ENCODE assay signal across 8 cellular contexts in the genomic region with DNA sequence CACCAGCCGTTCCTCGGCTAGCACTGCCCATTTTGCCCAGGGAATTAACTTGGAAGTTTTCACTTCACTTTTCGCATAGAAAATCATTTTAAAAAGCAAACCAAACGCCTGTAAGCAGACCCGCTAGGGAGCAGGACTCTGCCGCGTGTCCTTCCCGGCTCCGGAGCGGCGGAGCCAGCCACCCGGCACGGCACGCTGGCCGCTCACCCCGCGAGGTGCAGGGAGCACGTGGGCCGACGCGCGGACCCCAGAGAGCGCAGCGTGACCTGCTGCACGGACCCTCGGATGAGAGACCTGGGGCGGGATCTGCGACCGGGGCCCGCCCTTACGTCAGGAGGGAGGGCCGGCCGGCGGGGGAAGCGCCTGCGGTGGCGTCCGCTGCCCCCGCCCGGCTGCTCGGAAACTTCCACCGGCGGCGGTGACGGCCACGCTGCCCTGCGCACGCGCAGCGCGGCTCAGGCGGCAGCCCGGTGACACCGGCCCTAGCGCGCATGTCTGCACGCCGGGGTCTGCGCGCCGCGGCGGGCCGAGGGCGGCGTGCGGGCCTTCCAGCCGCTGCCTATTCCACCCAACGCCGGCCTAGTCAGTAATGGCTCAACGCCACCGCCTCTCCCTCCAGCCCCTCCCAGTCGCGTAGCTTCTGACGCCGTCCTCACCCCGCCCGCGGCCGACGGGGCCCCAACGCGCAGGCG. TPM values are rescaled to one million over a fixed set of nuclear protein-coding genes. Genes with fewer than 3 reads are reported as not detected.
A peak's percentile ranks its signal among the peaks of the same experiment; 100 is the strongest.
DNase-seq lines count a peak whose midpoint lies in the region; ATAC-seq and TF ChIP-seq lines count a peak whose summit lies in the region.

No MANE protein-coding gene starts in this region.

- H3K4me3 ChIP-seq in HUES6 (ENCODE audit: low read depth, low read length): peak overlapping the region; percentile 86
- peak overlapping the region; percentile 71 for H3K4me3 ChIP-seq in OCI-LY7 (ENCODE audit: low read depth, low read length, poor library complexity, severe bottlenecking)
- peak overlapping the region; percentile 86 for H3K4me3 ChIP-seq in epithelial cell of proximal tubule (ENCODE audit: low read depth, low read length)
- H3K4me3 ChIP-seq in mucosa of stomach (ENCODE audit: low read length): peak overlapping the region; percentile 74

- peak overlapping the region; percentile 95 for H3K4me2 ChIP-seq in OCI-LY7 (ENCODE audit: low read length)

- H3K79me2 ChIP-seq in OCI-LY7 (ENCODE audit: insufficient read depth, low read depth, low read length): peaks cover 32% of the 10 kb centered on the region

- ATAC-seq in GM21526 (IDR thresholded peaks at IDR 0.05; ENCODE audit: low FRiP score, unreplicated experiment): peak; percentile 59

- peak; percentile 99 for DNase-seq in DMS 273 (lab: John Stamatoyannopoulos, UW; ENCODE audit: unreplicated experiment)
- peak; percentile 96 for DNase-seq in OCI-LY7 (ENCODE audit: low spot score)
- DNase-seq in activated T-cell treated with anti-CD3 and anti-CD28 coated beads for 48 hours (ENCODE audit: low read depth): peak; percentile 96
- no peak for DNase-seq in epithelial cell of proximal tubule (ENCODE audit: low read depth)
- peak; percentile 92 for DNase-seq in stimulated activated CD8-positive, alpha-beta memory T cell treated with anti-CD3 and anti-CD28 coated beads, Interleukin-7, amount 100 ng/mL, for 24 hours (ENCODE audit: low read depth)

- H3K36me3 ChIP-seq in HUES6 (ENCODE audit: control insufficient read depth, insufficient read depth, low read length) (no peaks in the 10 kb centered on the region), OCI-LY7 (ENCODE audit: insufficient read depth, low read length) (peaks cover 24% of the 10 kb centered on the region), mucosa of stomach (ENCODE audit: control insufficient read depth, insufficient read depth, low read length) (no peaks in the 10 kb centered on the region)

- H3K9ac ChIP-seq in HUES6 (ENCODE audit: low read length) (peak overlapping the region; percentile 80), mucosa of stomach (ENCODE audit: low read length) (peak overlapping the region; percentile 63)

- H3K27me3 ChIP-seq in HUES6 (ENCODE audit: control insufficient read depth, insufficient read depth, low read length): peaks cover 16% of the 10 kb centered on the region; the same call in 1 of the 2 replicates
- H3K27me3 ChIP-seq in mucosa of stomach (ENCODE audit: control insufficient read depth, insufficient read depth, low read length): no peaks in the 10 kb centered on the region

- peak overlapping the region; percentile 56 for H2AFZ ChIP-seq in OCI-LY7 (ENCODE audit: low read length)

- peaks cover 23% of the 10 kb centered on the region for H3K4me1 ChIP-seq in HUES6 (ENCODE audit: control insufficient read depth, insufficient read depth, low read length)
- peaks cover 50% of the 10 kb centered on the region for H3K4me1 ChIP-seq in OCI-LY7 (ENCODE audit: insufficient read depth, low read length, poor library complexity, severe bottlenecking)
- peaks cover 28% of the 10 kb centered on the region for H3K4me1 ChIP-seq in mucosa of stomach (ENCODE audit: control insufficient read depth, insufficient read depth, low read length)

- CTCF ChIA-PET in OCI-LY7 (lab: Charles Lee; ENCODE audit: unreplicated experiment): no interaction called here

- POLR2A ChIA-PET in OCI-LY7 (lab: Charles Lee): interaction anchor here (1.0 to 2.3 kb wide), 2 partner anchors 16 to 80 kb away, joined by 5 to 9 read pairs; partner anchors contain the start of genes NSUN2 and SRD5A1

- H3K9me3 ChIP-seq in HUES6 (ENCODE audit: control insufficient read depth, insufficient read depth, low read depth, low read length) (no peaks in the 10 kb centered on the region), OCI-LY7 (ENCODE audit: low read length) (no peaks in the 10 kb centered on the region), mucosa of stomach (ENCODE audit: control insufficient read depth, low read length) (no peaks in the 10 kb centered on the region)

- H3K9me2 ChIP-seq in OCI-LY7 (ENCODE audit: insufficient read depth, low read length): no peaks in the 10 kb centered on the region

- BruUV-seq in OCI-LY7 (replicated peaks; lab: Mats Ljungman, UMichigan): no TSS peak

- TF ChIP-seq CTCF in OCI-LY7 (conservative IDR thresholded peaks at IDR 0.05; ENCODE audit: low read length) (0 out of 2 replicates have a peak, but pooled peaks have one; percentile 2), epithelial cell of proximal tubule (conservative IDR thresholded peaks at IDR 0.05; ENCODE audit: low read depth, low read length) (no peak)

- H3K27ac ChIP-seq in HUES6 (ENCODE audit: low read depth, low read length): peak overlapping the region; percentile 70; the same call in 1 of the 2 replicates
- H3K27ac ChIP-seq in OCI-LY7 (ENCODE audit: low read depth, low read length, poor library complexity, severe bottlenecking): peak overlapping the region; percentile 70

- intact Hi-C loops in OCI-LY7 (cut with micrococcal nuclease; ENCODE audit: unreplicated experiment): loop anchor here (1.0 to 2.0 kb wide), 5 partner anchors 16 to 79 kb away; partner anchors contain the start of genes NSUN2 and SRD5A1

- H4K20me1 ChIP-seq in OCI-LY7 (ENCODE audit: insufficient read depth, low read length): peaks cover 31% of the 10 kb centered on the region

RNA-seq across cellular contexts. Expression of gene TENT4A, which starts 0.5 kb away (rescaled TPM):
- 39.0 and 41.1 TPM in 2 replicates for total RNA-seq in OCI-LY7 (2014; rRNA removed; shearing (Covaris generic))
- total RNA-seq in OCI-LY7 (2022): 46.1 and 53.5 TPM in 2 replicates
- total RNA-seq in epithelial cell of proximal tubule: 15.7 and 16.1 TPM in 2 replicates
